In genomic region chr3:149726716-149727407, GRCh38 we compare ENCODE assay signal across 14 cellular contexts. TPM values are rescaled to one million over a fixed set of nuclear protein-coding genes. Genes with fewer than 3 reads are reported as not detected.
A peak's percentile ranks its signal among the peaks of the same experiment; 100 is the strongest.
DNase-seq lines count a peak whose midpoint lies in the region; ATAC-seq lines count a peak whose summit lies in the region.
"Had no signal": no experiment of that assay in that cellular context is flagged by ENCODE, and none has a peak within 500 bp of the region (broad histone marks: within the 10 kb centered on the region; RNA-seq: fewer than 3 reads in every experiment).

No MANE protein-coding gene starts in this region.

- no peak overlapping the region for H3K4me3 ChIP-seq in adipocyte (ENCODE audit: low read length)
- H3K4me3 ChIP-seq: psoas muscle had no signal

- no peak overlapping the region for H3K9ac ChIP-seq in adipocyte (ENCODE audit: low read length)

- intact Hi-C loops in left cardiac atrium (cut with DNase I): no loop called here

- H3K4me1 ChIP-seq in adipocyte (ENCODE audit: control insufficient read depth, insufficient read depth, low read length): peaks cover 6% of the 10 kb centered on the region
- H3K4me1 ChIP-seq: psoas muscle had no signal

- ATAC-seq in GM18508 (IDR thresholded peaks at IDR 0.05; ENCODE audit: insufficient read depth, unreplicated experiment): peak; percentile 85
- ATAC-seq in GM19455 (IDR thresholded peaks at IDR 0.05; ENCODE audit: unreplicated experiment): peak; percentile 91
- ATAC-seq in HG03039 (IDR thresholded peaks at IDR 0.05; ENCODE audit: unreplicated experiment): peak; percentile 77
- no peak for ATAC-seq in left cardiac atrium
- ATAC-seq: psoas muscle had no signal

- DNase-seq in adipocyte (ENCODE audit: low read depth) (peak; percentile 19), left cardiac atrium (no peak), ecto neural progenitor cell (ENCODE audit: low spot score) (no peak), DMS153 (lab: John Stamatoyannopoulos, UW) (no peak)
- DNase-seq: activated gamma-delta T cell, COR-L47, head of caudate nucleus, mesenchymal stem cell, OCI-M1, psoas muscle, trophoblast cell had no signal

- no peaks in the 10 kb centered on the region for H3K36me3 ChIP-seq in adipocyte (ENCODE audit: control insufficient read depth, insufficient read depth, low read length, severe bottlenecking)

- no peaks in the 10 kb centered on the region for H3K27me3 ChIP-seq in adipocyte (replicated peaks; ENCODE audit: control insufficient read depth, insufficient read depth, low read length)

- H3K9me3 ChIP-seq in adipocyte (ENCODE audit: control insufficient read depth, low read length): no peaks in the 10 kb centered on the region
- H3K9me3 ChIP-seq: psoas muscle had no signal

RNA-seq across cellular contexts. Expression of gene COMMD2, which starts 25.4 kb away (rescaled TPM):
- 10 to 100 TPM; 21.0 to 22.4 TPM for total RNA-seq in left cardiac atrium

Comparison
In these comparisons a context has a peak if more than half of its experiments do, and no peak if none do; other contexts are left out.
1. ATAC-seq: peak in GM18508 (single experiment), GM19455 (single experiment) and HG03039 (single experiment); none in left cardiac atrium (0 of 2).